19 cellular contexts compared by ENCODE assay signal in the genomic region with DNA sequence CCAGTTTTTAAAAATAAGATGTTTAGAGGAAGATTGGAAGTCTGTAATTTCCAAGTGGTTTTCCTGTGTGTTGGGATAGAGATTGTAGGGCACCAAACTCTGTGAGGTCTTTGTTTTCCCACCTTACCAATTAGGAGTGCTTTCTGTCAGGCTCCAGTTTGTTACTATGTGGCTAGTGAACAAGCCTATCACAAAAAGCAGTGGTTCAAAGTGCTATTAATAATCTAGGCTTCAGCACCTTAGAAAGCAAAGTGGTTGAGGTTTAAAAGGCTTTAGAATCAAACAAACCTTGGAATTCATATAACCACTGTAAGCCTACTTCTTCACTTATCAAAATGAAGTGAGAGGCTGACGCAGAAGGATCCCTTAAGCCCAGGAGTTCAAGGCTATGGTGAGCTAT.
"Had no signal": no experiment of that assay in that cellular context is flagged by ENCODE, and none has a peak within 500 bp of the region (broad histone marks: within the 10 kb centered on the region; RNA-seq: fewer than 3 reads in every experiment).

No MANE protein-coding gene starts in this region.

- H3K27me3 ChIP-seq: brain microvascular endothelial cell had no signal

- H3K27ac ChIP-seq: brain microvascular endothelial cell had no signal

- DNase-seq: activated B cell treated with CpG ODN at 0.5 μM for 24 hours; activated CD4-positive, alpha-beta memory T cell treated with anti-CD3 and anti-CD28 coated beads for 36 hours; activated CD4-positive, alpha-beta T cell treated with anti-CD3 and anti-CD28 coated beads, Interleukin-2, amount 10 ng/mL, durations not matched to agents 7 days and 5 days; activated CD8-positive, alpha-beta memory T cell treated with anti-CD3 and anti-CD28 coated beads for 24 hours; activated gamma-delta T cell; activated naive CD4-positive, alpha-beta T cell treated with anti-CD3 and anti-CD28 coated beads for 36 hours; activated naive CD8-positive, alpha-beta T cell treated with anti-CD3 and anti-CD28 coated beads for 36 hours; activated T-cell treated with anti-CD3 and anti-CD28 coated beads, Interleukin-2, amount 50 U/mL, for 48 hours; cerebellar nuclear complex; Karpas-422; NCI-H1105 treated with DMSO at 0.1 percent for 48 hours; NCI-H1436 treated with DMSO at 0.1 percent for 48 hours; NCI-H187 treated with DMSO at 0.1 percent for 48 hours; NCI-H2081 treated with DMSO at 0.1 percent for 48 hours; NCI-H446; NCI-H524; SHP77 treated with DMSO at 0.1 percent for 48 hours had no signal

- ATAC-seq: activated T-helper 17 cell treated with anti-CD3 and anti-CD28 coated beads, Interleukin-2, amount 50 U/mL, for 72 hours had no signal
